Comparison of ENCODE assay signal across 1 cellular context in the genomic region with DNA sequence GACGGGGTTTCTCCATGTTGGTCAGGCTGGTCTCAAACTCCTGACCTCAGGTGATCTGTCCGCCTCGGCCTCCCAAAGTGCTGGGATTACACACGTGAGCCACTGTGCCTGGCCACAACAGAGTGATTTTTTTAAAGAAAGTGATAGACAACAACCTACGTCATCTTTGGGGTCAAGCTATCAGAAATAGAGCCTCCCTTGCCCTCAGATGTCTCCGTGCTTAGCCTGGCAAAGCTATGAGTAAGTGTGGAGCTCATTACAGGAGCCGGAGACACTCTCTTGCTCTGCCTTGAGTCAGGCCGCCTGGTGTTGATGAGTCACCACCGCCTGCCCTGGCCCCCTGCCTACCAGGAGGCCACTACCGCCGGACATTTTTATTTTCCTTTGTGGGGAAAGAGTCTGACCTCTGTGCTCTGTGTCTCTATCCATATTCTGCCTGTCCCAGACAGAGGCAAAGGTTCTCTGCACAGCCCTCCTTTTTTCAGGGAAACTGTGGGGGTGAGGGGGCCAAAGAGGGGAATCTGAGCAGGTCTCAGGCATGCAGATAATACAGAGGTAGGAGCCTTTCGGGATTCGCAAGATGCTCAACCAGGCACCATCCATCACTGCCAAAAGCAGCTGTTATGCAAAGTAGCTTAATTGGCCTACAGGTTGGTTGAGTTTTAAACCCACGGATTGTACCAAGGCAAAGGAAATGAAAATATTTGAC.
TF ChIP-seq lines count a peak whose summit lies in the region.

No MANE protein-coding gene starts in this region.

TF ChIP-seq in K562, 482 proteins besides CTCF, POLR2A, EP300 and RAD21 (continued from another document and continues in another):
- TF ChIP-seq, protein P1, sequence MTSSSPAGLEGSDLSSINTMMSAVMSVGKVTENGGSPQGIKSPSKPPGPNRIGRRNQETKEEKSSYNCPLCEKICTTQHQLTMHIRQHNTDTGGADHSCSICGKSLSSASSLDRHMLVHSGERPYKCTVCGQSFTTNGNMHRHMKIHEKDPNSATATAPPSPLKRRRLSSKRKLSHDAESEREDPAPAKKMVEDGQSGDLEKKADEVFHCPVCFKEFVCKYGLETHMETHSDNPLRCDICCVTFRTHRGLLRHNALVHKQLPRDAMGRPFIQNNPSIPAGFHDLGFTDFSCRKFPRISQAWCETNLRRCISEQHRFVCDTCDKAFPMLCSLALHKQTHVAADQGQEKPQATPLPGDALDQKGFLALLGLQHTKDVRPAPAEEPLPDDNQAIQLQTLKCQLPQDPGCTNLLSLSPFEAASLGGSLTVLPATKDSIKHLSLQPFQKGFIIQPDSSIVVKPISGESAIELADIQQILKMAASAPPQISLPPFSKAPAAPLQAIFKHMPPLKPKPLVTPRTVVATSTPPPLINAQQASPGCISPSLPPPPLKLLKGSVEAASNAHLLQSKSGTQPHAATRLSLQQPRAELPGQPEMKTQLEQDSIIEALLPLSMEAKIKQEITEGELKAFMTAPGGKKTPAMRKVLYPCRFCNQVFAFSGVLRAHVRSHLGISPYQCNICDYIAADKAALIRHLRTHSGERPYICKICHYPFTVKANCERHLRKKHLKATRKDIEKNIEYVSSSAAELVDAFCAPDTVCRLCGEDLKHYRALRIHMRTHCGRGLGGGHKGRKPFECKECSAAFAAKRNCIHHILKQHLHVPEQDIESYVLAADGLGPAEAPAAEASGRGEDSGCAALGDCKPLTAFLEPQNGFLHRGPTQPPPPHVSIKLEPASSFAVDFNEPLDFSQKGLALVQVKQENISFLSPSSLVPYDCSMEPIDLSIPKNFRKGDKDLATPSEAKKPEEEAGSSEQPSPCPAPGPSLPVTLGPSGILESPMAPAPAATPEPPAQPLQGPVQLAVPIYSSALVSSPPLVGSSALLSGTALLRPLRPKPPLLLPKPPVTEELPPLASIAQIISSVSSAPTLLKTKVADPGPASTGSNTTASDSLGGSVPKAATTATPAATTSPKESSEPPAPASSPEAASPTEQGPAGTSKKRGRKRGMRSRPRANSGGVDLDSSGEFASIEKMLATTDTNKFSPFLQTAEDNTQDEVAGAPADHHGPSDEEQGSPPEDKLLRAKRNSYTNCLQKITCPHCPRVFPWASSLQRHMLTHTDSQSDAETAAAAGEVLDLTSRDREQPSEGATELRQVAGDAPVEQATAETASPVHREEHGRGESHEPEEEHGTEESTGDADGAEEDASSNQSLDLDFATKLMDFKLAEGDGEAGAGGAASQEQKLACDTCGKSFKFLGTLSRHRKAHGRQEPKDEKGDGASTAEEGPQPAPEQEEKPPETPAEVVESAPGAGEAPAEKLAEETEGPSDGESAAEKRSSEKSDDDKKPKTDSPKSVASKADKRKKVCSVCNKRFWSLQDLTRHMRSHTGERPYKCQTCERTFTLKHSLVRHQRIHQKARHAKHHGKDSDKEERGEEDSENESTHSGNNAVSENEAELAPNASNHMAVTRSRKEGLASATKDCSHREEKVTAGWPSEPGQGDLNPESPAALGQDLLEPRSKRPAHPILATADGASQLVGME (CRISPR knock-in tag; IDR thresholded peaks at IDR 0.05): 0 out of 2 replicates have a peak, but pooled peaks have one; percentile 10
- TF ChIP-seq POLR2G (IDR thresholded peaks at IDR 0.05; ENCODE audit: low read depth, low read length): peak; percentile 46; the same call in 1 of the 2 replicates
- TF ChIP-seq, protein P2, sequence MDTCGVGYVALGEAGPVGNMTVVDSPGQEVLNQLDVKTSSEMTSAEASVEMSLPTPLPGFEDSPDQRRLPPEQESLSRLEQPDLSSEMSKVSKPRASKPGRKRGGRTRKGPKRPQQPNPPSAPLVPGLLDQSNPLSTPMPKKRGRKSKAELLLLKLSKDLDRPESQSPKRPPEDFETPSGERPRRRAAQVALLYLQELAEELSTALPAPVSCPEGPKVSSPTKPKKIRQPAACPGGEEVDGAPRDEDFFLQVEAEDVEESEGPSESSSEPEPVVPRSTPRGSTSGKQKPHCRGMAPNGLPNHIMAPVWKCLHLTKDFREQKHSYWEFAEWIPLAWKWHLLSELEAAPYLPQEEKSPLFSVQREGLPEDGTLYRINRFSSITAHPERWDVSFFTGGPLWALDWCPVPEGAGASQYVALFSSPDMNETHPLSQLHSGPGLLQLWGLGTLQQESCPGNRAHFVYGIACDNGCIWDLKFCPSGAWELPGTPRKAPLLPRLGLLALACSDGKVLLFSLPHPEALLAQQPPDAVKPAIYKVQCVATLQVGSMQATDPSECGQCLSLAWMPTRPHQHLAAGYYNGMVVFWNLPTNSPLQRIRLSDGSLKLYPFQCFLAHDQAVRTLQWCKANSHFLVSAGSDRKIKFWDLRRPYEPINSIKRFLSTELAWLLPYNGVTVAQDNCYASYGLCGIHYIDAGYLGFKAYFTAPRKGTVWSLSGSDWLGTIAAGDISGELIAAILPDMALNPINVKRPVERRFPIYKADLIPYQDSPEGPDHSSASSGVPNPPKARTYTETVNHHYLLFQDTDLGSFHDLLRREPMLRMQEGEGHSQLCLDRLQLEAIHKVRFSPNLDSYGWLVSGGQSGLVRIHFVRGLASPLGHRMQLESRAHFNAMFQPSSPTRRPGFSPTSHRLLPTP (IDR thresholded peaks at IDR 0.05; ENCODE audit: borderline replicate concordance, extremely low read depth, insufficient read length): no peak
- no peak for TF ChIP-seq ZSCAN32 (CRISPR knock-in tag; IDR thresholded peaks at IDR 0.05)
- TF ChIP-seq ZFP1 (CRISPR knock-in tag; IDR thresholded peaks at IDR 0.05): no peak
- TF ChIP-seq, protein P3, sequence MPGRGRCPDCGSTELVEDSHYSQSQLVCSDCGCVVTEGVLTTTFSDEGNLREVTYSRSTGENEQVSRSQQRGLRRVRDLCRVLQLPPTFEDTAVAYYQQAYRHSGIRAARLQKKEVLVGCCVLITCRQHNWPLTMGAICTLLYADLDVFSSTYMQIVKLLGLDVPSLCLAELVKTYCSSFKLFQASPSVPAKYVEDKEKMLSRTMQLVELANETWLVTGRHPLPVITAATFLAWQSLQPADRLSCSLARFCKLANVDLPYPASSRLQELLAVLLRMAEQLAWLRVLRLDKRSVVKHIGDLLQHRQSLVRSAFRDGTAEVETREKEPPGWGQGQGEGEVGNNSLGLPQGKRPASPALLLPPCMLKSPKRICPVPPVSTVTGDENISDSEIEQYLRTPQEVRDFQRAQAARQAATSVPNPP (IDR thresholded peaks at IDR 0.05; ENCODE audit: borderline replicate concordance, insufficient read depth, insufficient read length): no peak
- TF ChIP-seq ZBTB1 (CRISPR knock-in tag; IDR thresholded peaks at IDR 0.05; ENCODE audit: borderline replicate concordance, low read depth): no peak
- TF ChIP-seq DMBX1 (CRISPR knock-in tag; IDR thresholded peaks at IDR 0.05; ENCODE audit: borderline replicate concordance): peak; percentile 92
- TF ChIP-seq ATF1 (CRISPR knock-in tag; IDR thresholded peaks at IDR 0.05): no peak
- TF ChIP-seq ATF1 (tag; IDR thresholded peaks at IDR 0.05): peak; percentile 71
- TF ChIP-seq, protein P4, sequence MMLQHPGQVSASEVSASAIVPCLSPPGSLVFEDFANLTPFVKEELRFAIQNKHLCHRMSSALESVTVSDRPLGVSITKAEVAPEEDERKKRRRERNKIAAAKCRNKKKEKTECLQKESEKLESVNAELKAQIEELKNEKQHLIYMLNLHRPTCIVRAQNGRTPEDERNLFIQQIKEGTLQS (IDR thresholded peaks at IDR 0.05): peak; percentile 99
- TF ChIP-seq, protein P4 (CRISPR knock-in tag; conservative IDR thresholded peaks at IDR 0.05): peak; percentile 94
- peak; percentile 48; the same call in 1 of the 2 replicates for TF ChIP-seq MEF2D (tag; conservative IDR thresholded peaks at IDR 0.05; ENCODE audit: low read depth)
- TF ChIP-seq RNF2 (IDR thresholded peaks at IDR 0.05): peak; percentile 49; the same call in 1 of the 2 replicates
- TF ChIP-seq HNRNPUL1 (IDR thresholded peaks at IDR 0.05; ENCODE audit: low read length): no peak
- peak in 1 of 2 experiments; percentile 62; a peak in 2 of 4 replicates for TF ChIP-seq MAZ (CRISPR knock-in tag; conservative IDR thresholded peaks at IDR 0.05 in 1 of 2, IDR thresholded peaks at IDR 0.05 in 1 of 2)
- TF ChIP-seq, protein P5, sequence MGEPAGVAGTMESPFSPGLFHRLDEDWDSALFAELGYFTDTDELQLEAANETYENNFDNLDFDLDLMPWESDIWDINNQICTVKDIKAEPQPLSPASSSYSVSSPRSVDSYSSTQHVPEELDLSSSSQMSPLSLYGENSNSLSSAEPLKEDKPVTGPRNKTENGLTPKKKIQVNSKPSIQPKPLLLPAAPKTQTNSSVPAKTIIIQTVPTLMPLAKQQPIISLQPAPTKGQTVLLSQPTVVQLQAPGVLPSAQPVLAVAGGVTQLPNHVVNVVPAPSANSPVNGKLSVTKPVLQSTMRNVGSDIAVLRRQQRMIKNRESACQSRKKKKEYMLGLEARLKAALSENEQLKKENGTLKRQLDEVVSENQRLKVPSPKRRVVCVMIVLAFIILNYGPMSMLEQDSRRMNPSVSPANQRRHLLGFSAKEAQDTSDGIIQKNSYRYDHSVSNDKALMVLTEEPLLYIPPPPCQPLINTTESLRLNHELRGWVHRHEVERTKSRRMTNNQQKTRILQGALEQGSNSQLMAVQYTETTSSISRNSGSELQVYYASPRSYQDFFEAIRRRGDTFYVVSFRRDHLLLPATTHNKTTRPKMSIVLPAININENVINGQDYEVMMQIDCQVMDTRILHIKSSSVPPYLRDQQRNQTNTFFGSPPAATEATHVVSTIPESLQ (CRISPR knock-in tag; IDR thresholded peaks at IDR 0.05): no peak
- TF ChIP-seq SIN3B (IDR thresholded peaks at IDR 0.05; ENCODE audit: low read depth): no peak
- TF ChIP-seq JUN (IDR thresholded peaks at IDR 0.05; ENCODE audit: borderline replicate concordance, low read depth, low read length): peak; percentile 98
- TF ChIP-seq JUN (CRISPR knock-in tag; IDR thresholded peaks at IDR 0.05; ENCODE audit: borderline replicate concordance): peak; percentile 76; the same call in 1 of the 2 replicates
- no peak for TF ChIP-seq NFE2L1 (tag; IDR thresholded peaks at IDR 0.05; ENCODE audit: borderline replicate concordance, low read depth)
- TF ChIP-seq ZFP30 (CRISPR knock-in tag; IDR thresholded peaks at IDR 0.05; ENCODE audit: borderline replicate concordance): no peak
- no peak for TF ChIP-seq RBM39 (optimal IDR thresholded peaks at IDR 0.05; ENCODE audit: low read depth, low read length)
- TF ChIP-seq ZNF384 (IDR thresholded peaks at IDR 0.05; ENCODE audit: low read depth, low read length): no peak
- no peak for TF ChIP-seq SIX5 (IDR thresholded peaks at IDR 0.05; ENCODE audit: borderline replicate concordance in 1 of 2, insufficient read depth in 1 of 2, low read depth in 1 of 2, low read length in 2 of 2)
- TF ChIP-seq, protein P6, sequence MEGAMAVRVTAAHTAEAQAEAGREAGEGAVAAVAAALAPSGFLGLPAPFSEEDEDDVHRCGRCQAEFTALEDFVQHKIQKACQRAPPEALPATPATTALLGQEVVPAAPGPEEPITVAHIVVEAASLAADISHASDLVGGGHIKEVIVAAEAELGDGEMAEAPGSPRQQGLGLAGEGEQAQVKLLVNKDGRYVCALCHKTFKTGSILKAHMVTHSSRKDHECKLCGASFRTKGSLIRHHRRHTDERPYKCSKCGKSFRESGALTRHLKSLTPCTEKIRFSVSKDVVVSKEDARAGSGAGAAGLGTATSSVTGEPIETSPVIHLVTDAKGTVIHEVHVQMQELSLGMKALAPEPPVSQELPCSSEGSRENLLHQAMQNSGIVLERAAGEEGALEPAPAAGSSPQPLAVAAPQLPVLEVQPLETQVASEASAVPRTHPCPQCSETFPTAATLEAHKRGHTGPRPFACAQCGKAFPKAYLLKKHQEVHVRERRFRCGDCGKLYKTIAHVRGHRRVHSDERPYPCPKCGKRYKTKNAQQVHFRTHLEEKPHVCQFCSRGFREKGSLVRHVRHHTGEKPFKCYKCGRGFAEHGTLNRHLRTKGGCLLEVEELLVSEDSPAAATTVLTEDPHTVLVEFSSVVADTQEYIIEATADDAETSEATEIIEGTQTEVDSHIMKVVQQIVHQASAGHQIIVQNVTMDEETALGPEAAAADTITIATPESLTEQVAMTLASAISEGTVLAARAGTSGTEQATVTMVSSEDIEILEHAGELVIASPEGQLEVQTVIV (CRISPR knock-in tag; IDR thresholded peaks at IDR 0.05; ENCODE audit: borderline replicate concordance): no peak
- TF ChIP-seq, protein P7, sequence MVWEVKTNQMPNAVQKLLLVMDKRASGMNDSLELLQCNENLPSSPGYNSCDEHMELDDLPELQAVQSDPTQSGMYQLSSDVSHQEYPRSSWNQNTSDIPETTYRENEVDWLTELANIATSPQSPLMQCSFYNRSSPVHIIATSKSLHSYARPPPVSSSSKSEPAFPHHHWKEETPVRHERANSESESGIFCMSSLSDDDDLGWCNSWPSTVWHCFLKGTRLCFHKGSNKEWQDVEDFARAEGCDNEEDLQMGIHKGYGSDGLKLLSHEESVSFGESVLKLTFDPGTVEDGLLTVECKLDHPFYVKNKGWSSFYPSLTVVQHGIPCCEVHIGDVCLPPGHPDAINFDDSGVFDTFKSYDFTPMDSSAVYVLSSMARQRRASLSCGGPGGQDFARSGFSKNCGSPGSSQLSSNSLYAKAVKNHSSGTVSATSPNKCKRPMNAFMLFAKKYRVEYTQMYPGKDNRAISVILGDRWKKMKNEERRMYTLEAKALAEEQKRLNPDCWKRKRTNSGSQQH (CRISPR knock-in tag; IDR thresholded peaks at IDR 0.05): no peak
- no peak for TF ChIP-seq ZNF174 (CRISPR knock-in tag; IDR thresholded peaks at IDR 0.05)
- TF ChIP-seq MTF1 (CRISPR knock-in tag; IDR thresholded peaks at IDR 0.05; ENCODE audit: borderline replicate concordance): no peak
- TF ChIP-seq ARID1B (IDR thresholded peaks at IDR 0.05): peak; percentile 79
- peak in 1 of 2 experiments; percentile 6; a peak in 1 of 4 replicates for TF ChIP-seq NRF1 (conservative IDR thresholded peaks at IDR 0.05 in 1 of 2, IDR thresholded peaks at IDR 0.05 in 1 of 2)
- no peak for TF ChIP-seq EWSR1 (IDR thresholded peaks at IDR 0.05; ENCODE audit: borderline replicate concordance, low read depth, partially characterized antibody)
